ENCODE assay signal across 29 cellular contexts in the genomic region with DNA sequence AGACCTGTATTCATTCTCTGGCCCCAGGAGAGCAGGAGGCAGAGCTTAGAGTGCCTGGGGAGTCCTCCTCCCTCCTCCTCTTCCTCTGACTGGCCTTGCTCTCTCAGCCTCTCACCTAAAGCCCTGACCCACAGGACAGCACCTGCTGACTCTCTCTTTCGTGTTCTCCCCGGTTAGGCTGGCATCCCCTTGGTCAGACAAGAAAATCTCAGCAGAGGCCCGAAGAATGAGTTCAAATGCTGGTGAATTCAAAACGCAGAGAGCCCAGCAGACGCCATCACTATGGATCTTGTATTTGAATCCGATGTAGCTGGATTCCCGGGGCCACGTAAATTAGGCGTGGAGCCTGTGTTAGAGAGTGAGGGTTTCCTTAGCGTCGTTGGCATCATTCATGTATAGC.
"Had no signal": no experiment of that assay in that cellular context is flagged by ENCODE, and none has a peak within 500 bp of the region (broad histone marks: within the 10 kb centered on the region; RNA-seq: fewer than 3 reads in every experiment).

No MANE protein-coding gene starts in this region.

- H3K36me3 Mint-ChIP-seq: activated naive CD8-positive, alpha-beta T cell treated with anti-CD3 and anti-CD28 coated beads, Interleukin-2, amount 10 ng/mL, durations not matched to agents 7 days and 5 days had no signal

- H3K27me3 ChIP-seq: adrenal gland, breast epithelium, SJCRH30 had no signal

- H3K4me3 Mint-ChIP-seq: activated CD8-positive, alpha-beta T cell treated with anti-CD3 and anti-CD28 coated beads for 36 hours; activated naive CD8-positive, alpha-beta T cell treated with anti-CD3 and anti-CD28 coated beads, Interleukin-2, amount 10 ng/mL, durations not matched to agents 7 days and 5 days; activated T-cell treated with anti-CD3 and anti-CD28 coated beads, Interleukin-2, amount 50 U/mL, for 72 hours had no signal

- H3K27ac Mint-ChIP-seq: activated CD8-positive, alpha-beta T cell treated with anti-CD3 and anti-CD28 coated beads for 36 hours; activated naive CD8-positive, alpha-beta T cell treated with anti-CD3 and anti-CD28 coated beads, Interleukin-2, amount 10 ng/mL, durations not matched to agents 7 days and 5 days; activated T-cell treated with anti-CD3 and anti-CD28 coated beads, Interleukin-2, amount 50 U/mL, for 72 hours; activated T-helper 2 cell treated with anti-CD3 and anti-CD28 coated beads, Interferon-gamma antibody, Interleukin-2, Interleukin-4, amounts not matched to agents 10 μg/mL and 5 μg/mL and 100 μg/mL, durations not matched to agents 14 hours and 24 hours and 36 hours had no signal

- H3K9me3 Mint-ChIP-seq: activated CD8-positive, alpha-beta T cell treated with anti-CD3 and anti-CD28 coated beads for 36 hours; activated naive CD8-positive, alpha-beta T cell treated with anti-CD3 and anti-CD28 coated beads, Interleukin-2, amount 10 ng/mL, durations not matched to agents 7 days and 5 days; activated T-cell treated with anti-CD3 and anti-CD28 coated beads, Interleukin-2, amount 50 U/mL, for 72 hours; activated T-helper 2 cell treated with anti-CD3 and anti-CD28 coated beads, Interferon-gamma antibody, Interleukin-2, Interleukin-4, amounts not matched to agents 10 μg/mL and 5 μg/mL and 100 μg/mL, durations not matched to agents 14 hours and 24 hours and 36 hours had no signal

- H3K36me3 ChIP-seq: adrenal gland, breast epithelium, SJCRH30, WERI-Rb-1 had no signal

- H3K27me3 Mint-ChIP-seq: activated CD8-positive, alpha-beta T cell treated with anti-CD3 and anti-CD28 coated beads for 36 hours had no signal

- DNase-seq: activated CD4-positive, alpha-beta T cell treated with anti-CD3 and anti-CD28 coated beads for 4 hours; activated CD8-positive, alpha-beta memory T cell treated with anti-CD3 and anti-CD28 coated beads, Interleukin-2, amount 50 U/mL, for 4 hours; activated CD8-positive, alpha-beta T cell treated with anti-CD3 and anti-CD28 coated beads for 36 hours; activated naive CD4-positive, alpha-beta T cell treated with anti-CD3 and anti-CD28 coated beads, Interleukin-2, amount 50 U/mL, for 16 hours; activated naive CD8-positive, alpha-beta T cell treated with anti-CD3 and anti-CD28 coated beads, Interleukin-2, amount 10 ng/mL, durations not matched to agents 7 days and 5 days; activated T-cell treated with anti-CD3 and anti-CD28 coated beads, Interleukin-2, amount 50 U/mL, for 72 hours; adrenal gland; aorta; caudate nucleus; NCI-H1092; NCI-H1417; NCI-H2029; NCI-H2107; NCI-H2171 treated with DMSO at 0.1 percent for 48 hours; NCI-H526 treated with DMSO at 0.1 percent for 48 hours; NCI-H82; NK-92 treated with Interleukin-12 subunit alpha and Interleukin-12 subunit beta, amount 100 ng/mL, for 24 hours; OCI-M1; Right ventricle myocardium superior; SJCRH30; SK-N-SH; T-helper 1 cell; WERI-Rb-1 had no signal

- H3K4me1 ChIP-seq: adrenal gland, breast epithelium, SJCRH30 had no signal

- H3K4me1 Mint-ChIP-seq: activated naive CD8-positive, alpha-beta T cell treated with anti-CD3 and anti-CD28 coated beads, Interleukin-2, amount 10 ng/mL, durations not matched to agents 7 days and 5 days had no signal

- H3K4me2 ChIP-seq: KMS-11, SK-N-SH had no signal

- H3K4me3 ChIP-seq: adrenal gland, breast epithelium, SJCRH30 had no signal

- H3K9me3 ChIP-seq: adrenal gland, breast epithelium, SJCRH30, SK-N-SH had no signal

- H3K9ac ChIP-seq: KMS-11, SK-N-SH had no signal

- H3K27ac ChIP-seq: adrenal gland, KMS-11, RWPE1, SJCRH30, WERI-Rb-1 had no signal

- ATAC-seq: activated CD4-positive, CD25-positive, alpha-beta regulatory T cell treated with anti-CD3 and anti-CD28 coated beads, Interleukin-2, amount 50 U/mL, for 24 hours; activated CD8-positive, alpha-beta T cell treated with anti-CD3 and anti-CD28 coated beads for 36 hours; activated T-cell treated with anti-CD3 and anti-CD28 coated beads, Interleukin-2, amount 50 U/mL, for 72 hours; Panc1 had no signal
